9 cellular contexts compared by ENCODE assay signal in the genomic region with DNA sequence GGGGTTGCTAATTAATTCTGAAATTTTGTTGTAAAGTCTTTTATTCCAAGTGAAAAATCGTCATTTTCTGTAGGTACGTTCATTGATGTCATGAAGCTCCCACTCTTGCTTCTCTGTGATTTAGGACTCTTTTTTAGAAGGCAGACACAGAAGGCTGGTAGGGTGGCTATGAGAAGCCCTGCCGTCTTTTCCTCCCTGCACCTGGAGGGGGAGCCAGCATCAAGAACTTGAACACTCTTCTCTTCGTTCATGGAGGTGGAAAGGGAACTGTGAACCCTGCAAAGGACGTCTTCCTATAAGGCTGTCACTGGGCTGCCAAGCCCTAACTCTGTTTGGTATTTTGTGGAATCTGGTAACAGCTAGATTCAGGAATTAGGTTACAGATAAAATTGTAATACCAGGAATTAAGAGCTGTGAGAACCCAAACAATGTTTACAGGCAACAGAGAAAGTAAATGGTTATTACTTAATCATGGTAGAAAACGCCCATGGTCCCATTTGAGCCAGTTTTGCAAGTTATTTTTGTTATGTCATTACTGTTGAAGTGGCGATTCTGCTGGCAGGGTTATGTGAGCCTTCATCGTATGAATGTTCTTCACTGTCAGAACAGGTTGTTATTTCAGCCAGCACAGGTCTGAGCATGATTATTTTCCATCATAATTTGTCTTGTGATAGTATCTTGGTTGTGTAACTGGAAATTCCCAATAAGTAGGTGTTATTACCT.
DNase-seq lines count a peak whose midpoint lies in the region; ATAC-seq and TF ChIP-seq lines count a peak whose summit lies in the region.
"Had no signal": no experiment of that assay in that cellular context is flagged by ENCODE, and none has a peak within 500 bp of the region (broad histone marks: within the 10 kb centered on the region; RNA-seq: fewer than 3 reads in every experiment).

No MANE protein-coding gene starts in this region.

- ATAC-seq in GM21423 (IDR thresholded peaks at IDR 0.05; ENCODE audit: unreplicated experiment), result peak; percentile 94
- peak; percentile 97 for ATAC-seq in HG03521 (IDR thresholded peaks at IDR 0.05; ENCODE audit: unreplicated experiment)

- in situ Hi-C loops in astrocyte of the cerebellum (cut with HindIII; ENCODE audit: low sequenced_read_pairs), result no loop called here

- peaks cover 3% of the 10 kb centered on the region for H3K9me3 Mint-ChIP-seq in type B pancreatic cell

- peak overlapping the region; percentile 68 for H3K27ac Mint-ChIP-seq in type B pancreatic cell
- H3K27ac Mint-ChIP-seq: CD4-positive, alpha-beta memory T cell had no signal

- peak overlapping the region; percentile 67 for H3K4me3 Mint-ChIP-seq in type B pancreatic cell

- H3K27me3 Mint-ChIP-seq in type B pancreatic cell, result peaks cover 21% of the 10 kb centered on the region

- H3K4me1 Mint-ChIP-seq in type B pancreatic cell (ENCODE audit: unreplicated experiment), result peaks cover 7% of the 10 kb centered on the region

- no peak overlapping the region for H3K4me3 ChIP-seq in astrocyte of the cerebellum (ENCODE audit: low read depth, low read length)

- DNase-seq in NCI-H2196 (lab: John Stamatoyannopoulos, UW; ENCODE audit: unreplicated experiment), result peak; percentile 17
- no peak for DNase-seq in NCI-H2196 treated with DMSO at 0.1 percent for 48 hours (lab: John Stamatoyannopoulos, UW; ENCODE audit: unreplicated experiment)
- peak; percentile 25 to 52 for DNase-seq in NOMO-1 (lab: John Stamatoyannopoulos, UW; ENCODE audit: unreplicated experiment in 2 of 2)
- no peak for DNase-seq in astrocyte of the cerebellum (ENCODE audit: low read depth)
- peak; percentile 84 for DNase-seq in left kidney (ENCODE audit: low read depth, low spot score)
- DNase-seq in type B pancreatic cell (ENCODE audit: extremely low spot score, unreplicated experiment), result no peak

- peaks cover 6% of the 10 kb centered on the region for H3K36me3 Mint-ChIP-seq in type B pancreatic cell
- H3K36me3 Mint-ChIP-seq: CD4-positive, alpha-beta memory T cell had no signal

- TF ChIP-seq CTCF in astrocyte of the cerebellum (IDR thresholded peaks at IDR 0.05; ENCODE audit: low read depth, low read length, missing control alignments), result peak; percentile 60
- TF ChIP-seq CTCF in type B pancreatic cell (conservative IDR thresholded peaks at IDR 0.05), result peak; percentile 62

Comparison
In these comparisons a context has a peak if more than half of its experiments do, and no peak if none do; other contexts are left out.
1. DNase-seq: peak in NCI-H2196 (single experiment), NOMO-1 (2 of 2) and left kidney (single experiment); none in NCI-H2196 treated with DMSO at 0.1 percent for 48 hours (single experiment), astrocyte of the cerebellum (single experiment) and type B pancreatic cell (single experiment).